8 cellular contexts compared by ENCODE assay signal in genomic region chr2:100104265-100104664, GRCh38. TPM values are rescaled to one million over a fixed set of nuclear protein-coding genes. Genes with fewer than 3 reads are reported as not detected.
DNase-seq lines count a peak whose midpoint lies in the region; ATAC-seq and TF ChIP-seq lines count a peak whose summit lies in the region.
"Not testable (repeated sequence)": the region's sequence is repeated elsewhere in the genome, so short reads cannot be mapped to it uniquely, and the experiment has no call there.

No MANE protein-coding gene starts in this region.

- H4K20me1 ChIP-seq in PC-3 (ENCODE audit: low read length); neural cell (ENCODE audit: insufficient read depth): not testable (repeated sequence)

- H3K4me1 ChIP-seq in PC-3 (ENCODE audit: insufficient read depth, low read length) = not testable (repeated sequence)

- H2AFZ ChIP-seq in PC-3 (ENCODE audit: low read length); neural cell (ENCODE audit: low read depth, low read length): not testable (repeated sequence)

- TF ChIP-seq CTCF in 22Rv1 (IDR thresholded peaks at IDR 0.05); PC-3 (conservative IDR thresholded peaks at IDR 0.05; ENCODE audit: low read depth, low read length); kidney epithelial cell (IDR thresholded peaks at IDR 0.05; ENCODE audit: insufficient read depth, low read length, poor library complexity, severe bottlenecking); neural cell (IDR thresholded peaks at IDR 0.05; ENCODE audit: poor library complexity, severe bottlenecking): not testable (repeated sequence)

- not testable (repeated sequence) for H3K9me2 ChIP-seq in PC-3 (replicated peaks; ENCODE audit: low read length); neural cell (ENCODE audit: insufficient read depth, low read length)

- BruUV-seq in PC-3 (replicated peaks; lab: Mats Ljungman, UMichigan) = not testable (repeated sequence)

- peak; percentile 11 for DNase-seq in ELF-1 (ENCODE audit: low read depth, low spot score)
- not testable (repeated sequence) for DNase-seq in PC-3; activated T-cell treated with anti-CD3 and anti-CD28 coated beads, Interleukin-2, amount 50 U/mL, for 72 hours; effector memory CD8-positive, alpha-beta T cell; kidney epithelial cell (ENCODE audit: low read depth); stimulated activated naive B cell treated with anti-CD40 and anti-IgM and Interleukin-4, amounts not matched to agents 10 μg/mL and 1 μg/mL and 100 μg/mL, for 72 hours

- H3K27ac ChIP-seq in 22Rv1 = peak overlapping the region; percentile 95
- H3K27ac ChIP-seq in PC-3 (ENCODE audit: low read length); neural cell (ENCODE audit: low read length): not testable (repeated sequence)

- not testable (repeated sequence) for H3K79me2 ChIP-seq in PC-3 (ENCODE audit: low read length); neural cell (replicated peaks; ENCODE audit: insufficient read depth, low read length)

- ATAC-seq in PC-3 = peak; percentile 62
- peak; percentile 44 to 47 for ATAC-seq in activated T-cell treated with anti-CD3 and anti-CD28 coated beads, Interleukin-2, amount 50 U/mL, for 72 hours (replicated peaks in 1 of 2)
- peak; percentile 46 for ATAC-seq in effector memory CD8-positive, alpha-beta T cell (replicated peaks)
- peak; percentile 50 to 55 for ATAC-seq in stimulated activated naive B cell treated with anti-CD40 and anti-IgM and Interleukin-4, amounts not matched to agents 10 μg/mL and 1 μg/mL and 100 μg/mL, for 72 hours (replicated peaks)

- H3K36me3 ChIP-seq in PC-3 (ENCODE audit: low read depth, low read length); kidney epithelial cell (ENCODE audit: control insufficient read depth, insufficient read depth, low read length); neural cell (ENCODE audit: insufficient read depth, low read length): not testable (repeated sequence)

- not testable (repeated sequence) for H3K4me3 ChIP-seq in PC-3 (ENCODE audit: low read length)
- H3K4me3 ChIP-seq in kidney epithelial cell (ENCODE audit: low read depth, low read length) (peak overlapping the region; percentile 12), neural cell (ENCODE audit: low read length) (peak overlapping the region; percentile 58)

- not testable (repeated sequence) for H3K36me3 Mint-ChIP-seq in activated T-cell treated with anti-CD3 and anti-CD28 coated beads, Interleukin-2, amount 50 U/mL, for 72 hours (ENCODE audit: insufficient read depth in 2 of 2); effector memory CD8-positive, alpha-beta T cell (ENCODE audit: insufficient read depth)
- peaks cover 13 to 23% of the 10 kb centered on the region in 2 donors for H3K36me3 Mint-ChIP-seq in stimulated activated naive B cell treated with anti-CD40 and anti-IgM and Interleukin-4, amounts not matched to agents 10 μg/mL and 1 μg/mL and 100 μg/mL, for 72 hours

- not testable (repeated sequence) for H3K27ac Mint-ChIP-seq in activated T-cell treated with anti-CD3 and anti-CD28 coated beads, Interleukin-2, amount 50 U/mL, for 72 hours; effector memory CD8-positive, alpha-beta T cell; stimulated activated naive B cell treated with anti-CD40 and anti-IgM and Interleukin-4, amounts not matched to agents 10 μg/mL and 1 μg/mL and 100 μg/mL, for 72 hours

- CTCF ChIA-PET in PC-3 (lab: Charles Lee) = not testable (repeated sequence)

- TF ChIP-seq EP300 in neural cell (conservative IDR thresholded peaks at IDR 0.05; ENCODE audit: poor library complexity, severe bottlenecking) = not testable (repeated sequence)

- not testable (repeated sequence) for H3K9me3 Mint-ChIP-seq in activated T-cell treated with anti-CD3 and anti-CD28 coated beads, Interleukin-2, amount 50 U/mL, for 72 hours; effector memory CD8-positive, alpha-beta T cell; stimulated activated naive B cell treated with anti-CD40 and anti-IgM and Interleukin-4, amounts not matched to agents 10 μg/mL and 1 μg/mL and 100 μg/mL, for 72 hours

- not testable (repeated sequence) for H3K4me3 Mint-ChIP-seq in activated T-cell treated with anti-CD3 and anti-CD28 coated beads, Interleukin-2, amount 50 U/mL, for 72 hours; effector memory CD8-positive, alpha-beta T cell; stimulated activated naive B cell treated with anti-CD40 and anti-IgM and Interleukin-4, amounts not matched to agents 10 μg/mL and 1 μg/mL and 100 μg/mL, for 72 hours

- not testable (repeated sequence) for H3K4me1 Mint-ChIP-seq in activated T-cell treated with anti-CD3 and anti-CD28 coated beads, Interleukin-2, amount 50 U/mL, for 72 hours (ENCODE audit: low read depth); effector memory CD8-positive, alpha-beta T cell (ENCODE audit: low read depth in 2 of 2)
- peaks cover 32 to 41% of the 10 kb centered on the region in 2 donors for H3K4me1 Mint-ChIP-seq in stimulated activated naive B cell treated with anti-CD40 and anti-IgM and Interleukin-4, amounts not matched to agents 10 μg/mL and 1 μg/mL and 100 μg/mL, for 72 hours

- H3K27me3 ChIP-seq in PC-3 (ENCODE audit: low read length) = peaks cover 36% of the 10 kb centered on the region
- peaks cover 10% of the 10 kb centered on the region for H3K27me3 ChIP-seq in kidney epithelial cell (ENCODE audit: control insufficient read depth, insufficient read depth, low read length)
- peaks cover 10% of the 10 kb centered on the region for H3K27me3 ChIP-seq in neural cell (ENCODE audit: insufficient read depth, low read depth, low read length)

- TF ChIP-seq RAD21 in neural cell (conservative IDR thresholded peaks at IDR 0.05) = not testable (repeated sequence)

- POLR2A ChIA-PET in PC-3 (lab: Charles Lee; ENCODE audit: unreplicated experiment) = not testable (repeated sequence)

- not testable (repeated sequence) for H3K4me2 ChIP-seq in PC-3 (ENCODE audit: low read length); neural cell (ENCODE audit: low read length)

- H3K9me3 ChIP-seq in PC-3 (ENCODE audit: low read length); neural cell (ENCODE audit: low read length): not testable (repeated sequence)

- intact Hi-C loops in PC-3 (cut with micrococcal nuclease) = not testable (repeated sequence)

- H3K27me3 Mint-ChIP-seq in activated T-cell treated with anti-CD3 and anti-CD28 coated beads, Interleukin-2, amount 50 U/mL, for 72 hours (ENCODE audit: low read depth) = peaks cover 23% of the 10 kb centered on the region
- H3K27me3 Mint-ChIP-seq in effector memory CD8-positive, alpha-beta T cell = peaks cover 22 to 35% of the 10 kb centered on the region in 2 donors
- H3K27me3 Mint-ChIP-seq in stimulated activated naive B cell treated with anti-CD40 and anti-IgM and Interleukin-4, amounts not matched to agents 10 μg/mL and 1 μg/mL and 100 μg/mL, for 72 hours = not testable (repeated sequence)

- H3F3A ChIP-seq in PC-3 (ENCODE audit: low read length, unreplicated experiment); neural cell (ENCODE audit: insufficient read depth, low read length, poor library complexity, severe bottlenecking): not testable (repeated sequence)

- H3K9ac ChIP-seq in PC-3 (ENCODE audit: low read length); neural cell (ENCODE audit: low read length): not testable (repeated sequence)

RNA-seq across cellular contexts. Expression of gene AFF3, which starts 38.1 kb away (rescaled TPM):
- total RNA-seq in PC-3 (2014; rRNA removed) (0.04 and 0.06 TPM in 2 replicates), kidney epithelial cell (13.9 and 16.0 TPM in 2 replicates)
- total RNA-seq in activated T-cell treated with anti-CD3 and anti-CD28 coated beads, Interleukin-2, amount 50 U/mL, for 72 hours = 1 to 10 TPM in 1 of 2 donors, under 1 TPM in 1; 0.39 to 2.6 TPM
- polyA plus RNA-seq in neural cell = 5.1 and 5.7 TPM in 2 replicates
- polyA minus RNA-seq in neural cell = 26.5 and 39.0 TPM in 2 replicates
